Comparison of ENCODE assay signal across 6 cellular contexts in the genomic region with DNA sequence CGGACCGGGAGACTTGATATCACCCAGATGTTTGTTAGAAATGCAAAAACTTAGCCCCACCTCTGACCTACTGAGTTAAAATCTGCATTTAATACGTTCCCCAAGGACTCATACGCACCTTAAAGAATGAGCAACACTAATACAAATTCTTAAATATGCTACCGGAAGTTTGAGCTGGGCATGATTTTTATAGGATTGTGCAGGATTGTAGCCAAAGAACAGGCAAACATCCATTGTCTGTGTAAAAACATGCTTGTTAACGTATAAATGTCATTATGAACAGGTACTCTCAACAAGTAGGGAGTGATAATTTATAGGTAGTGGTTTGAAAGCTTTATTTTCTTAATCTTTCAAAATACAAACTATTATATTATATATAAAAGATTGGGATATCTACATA.
"Had no signal": no experiment of that assay in that cellular context is flagged by ENCODE, and none has a peak within 500 bp of the region (broad histone marks: within the 10 kb centered on the region; RNA-seq: fewer than 3 reads in every experiment).

No MANE protein-coding gene starts in this region.

- H3K27ac ChIP-seq: HL-60 had no signal

- H3K4me3 ChIP-seq: K562 had no signal

- DNase-seq: IMR-90, KBM-7, KG1 had no signal

- ATAC-seq: HepG2, K562 had no signal
